ENCODE assay signal across 7 cellular contexts in the genomic region with DNA sequence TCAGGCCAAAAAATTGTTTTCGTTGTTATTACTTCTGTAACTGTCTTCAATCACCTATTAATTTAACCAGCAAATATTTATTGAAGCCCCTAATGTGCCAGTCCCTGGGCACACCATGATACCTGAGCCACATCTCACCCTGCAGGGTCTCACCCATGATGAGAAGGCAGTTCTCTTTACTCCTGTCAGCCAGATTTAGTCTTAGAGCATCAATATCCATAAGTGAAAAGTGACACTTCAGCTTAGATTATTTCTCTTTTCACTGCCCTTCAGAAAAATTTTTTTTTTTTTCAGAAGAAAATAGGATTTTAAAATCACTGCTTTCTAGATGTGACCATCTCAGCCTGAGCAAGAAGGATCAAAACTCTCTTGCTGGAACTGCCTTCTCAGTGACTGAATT.
DNase-seq lines count a peak whose midpoint lies in the region; ATAC-seq and TF ChIP-seq lines count a peak whose summit lies in the region.

No MANE protein-coding gene starts in this region.

- no peaks in the 10 kb centered on the region for H4K20me1 ChIP-seq in Loucy (ENCODE audit: insufficient read depth, low read length, poor library complexity, severe bottlenecking)

- DNase-seq in Caco-2 = no peak
- no peak for DNase-seq in chondrocyte (ENCODE audit: low spot score)
- no peak for DNase-seq in ovary
- DNase-seq in ecto neural progenitor cell (ENCODE audit: low spot score) = no peak

- H3K4me3 Mint-ChIP-seq in Caco-2 (ENCODE audit: unreplicated experiment) (peak overlapping the region; percentile 87), chondrocyte (ENCODE audit: unreplicated experiment) (peak overlapping the region; percentile 63)

- TF ChIP-seq CTCF in Caco-2 (IDR thresholded peaks at IDR 0.05; ENCODE audit: insufficient read depth in 1 of 2, low read depth in 1 of 2, low read length in 1 of 2, severe bottlenecking in 1 of 2, unreplicated experiment in 1 of 2) (no peak), Loucy (conservative IDR thresholded peaks at IDR 0.05; ENCODE audit: low read length) (no peak), chondrocyte (IDR thresholded peaks at IDR 0.05) (no peak), ovary (IDR thresholded peaks at IDR 0.05) (no peak)

- WGBS in ovary, 3 donors = 3 to 11% (median 11%) methylated on average over 1 of the region's 1 CpG

- H3K27me3 Mint-ChIP-seq in Caco-2 (ENCODE audit: insufficient read depth, unreplicated experiment) (peaks cover 11% of the 10 kb centered on the region), chondrocyte (ENCODE audit: low read depth) (peaks cover 46% of the 10 kb centered on the region)

- peaks cover 8% of the 10 kb centered on the region for H3K4me1 Mint-ChIP-seq in Caco-2 (ENCODE audit: low read depth, unreplicated experiment)
- peaks cover 10% of the 10 kb centered on the region for H3K4me1 Mint-ChIP-seq in chondrocyte (ENCODE audit: low read depth)

- H3K79me2 ChIP-seq in Loucy (ENCODE audit: insufficient read depth, low read length) = no peaks in the 10 kb centered on the region

- POLR2A ChIA-PET in Caco-2 (lab: Charles Lee) = no interaction called here

- no peak overlapping the region for H3K27ac ChIP-seq in ovary

- H3K4me1 ChIP-seq in Caco-2 = peaks cover 7% of the 10 kb centered on the region
- H3K4me1 ChIP-seq in Loucy (ENCODE audit: insufficient read depth, low read length, poor library complexity, severe bottlenecking) = peaks cover 4% of the 10 kb centered on the region
- H3K4me1 ChIP-seq in ovary (ENCODE audit: insufficient read depth) = peaks cover 6% of the 10 kb centered on the region

- H3K4me3 ChIP-seq in Caco-2 (ENCODE audit: low read depth, low read length) (peak overlapping the region; percentile 52), Loucy (ENCODE audit: low read length, poor library complexity, severe bottlenecking) (peak overlapping the region; percentile 59), ovary (peak overlapping the region; percentile 35)

- H3K36me3 Mint-ChIP-seq in Caco-2 (ENCODE audit: insufficient read depth, unreplicated experiment) (no peaks in the 10 kb centered on the region), chondrocyte (ENCODE audit: low read depth) (no peaks in the 10 kb centered on the region)

- no peak for ATAC-seq in GM21367 (IDR thresholded peaks at IDR 0.05; ENCODE audit: unreplicated experiment)
- ATAC-seq in GM18868 (IDR thresholded peaks at IDR 0.05; ENCODE audit: unreplicated experiment) = no peak

- H3K36me3 ChIP-seq in Caco-2 (ENCODE audit: control insufficient read depth, insufficient read depth, low read length) (no peaks in the 10 kb centered on the region), Loucy (ENCODE audit: insufficient read depth, low read length) (no peaks in the 10 kb centered on the region), ovary (no peaks in the 10 kb centered on the region)

- H2AFZ ChIP-seq in Loucy (ENCODE audit: low read length) = peak overlapping the region; percentile 97

- no peak overlapping the region for H3K9ac ChIP-seq in Loucy (ENCODE audit: low read depth, low read length, poor library complexity, severe bottlenecking)

- H3K9me3 ChIP-seq in Caco-2 = no peaks in the 10 kb centered on the region
- H3K9me3 ChIP-seq in Loucy (ENCODE audit: insufficient read depth, low read depth, low read length) = no peaks in the 10 kb centered on the region
- no peaks in the 10 kb centered on the region for H3K9me3 ChIP-seq in ovary

- no peaks in the 10 kb centered on the region for H3K27me3 ChIP-seq in Caco-2 (replicated peaks; ENCODE audit: control insufficient read depth, insufficient read depth, low read length)
- no peaks in the 10 kb centered on the region for H3K27me3 ChIP-seq in Loucy (ENCODE audit: insufficient read depth, low read length, poor library complexity, severe bottlenecking)
- no peaks in the 10 kb centered on the region for H3K27me3 ChIP-seq in ovary

- TF ChIP-seq POLR2A in ovary (IDR thresholded peaks at IDR 0.05) = no peak

- no peaks in the 10 kb centered on the region for H3K9me3 Mint-ChIP-seq in Caco-2 (ENCODE audit: unreplicated experiment)
- H3K9me3 Mint-ChIP-seq in chondrocyte (ENCODE audit: low read depth) = no peaks in the 10 kb centered on the region

- no peaks in the 10 kb centered on the region for H3K9me2 ChIP-seq in Loucy (replicated peaks; ENCODE audit: low read depth, low read length)

- CTCF ChIA-PET in Caco-2 (lab: Charles Lee) = interaction anchor here (1.0 to 5.0 kb wide), 5 partner anchors 103 to 476 kb away, joined by 3 to 40 read pairs (median 4); a partner anchor contains a TSS

- H3K27ac Mint-ChIP-seq in Caco-2 (ENCODE audit: unreplicated experiment) (no peak overlapping the region), chondrocyte (ENCODE audit: unreplicated experiment) (no peak overlapping the region)

- peak overlapping the region; percentile 62 for H3K4me2 ChIP-seq in Loucy (ENCODE audit: low read depth, low read length, poor library complexity, severe bottlenecking)

- H3F3A ChIP-seq in Loucy (ENCODE audit: low read depth) = no peaks in the 10 kb centered on the region

- intact Hi-C loops in Caco-2 (cut with micrococcal nuclease; ENCODE audit: unreplicated experiment) = loop anchor here (1.0 to 5.0 kb wide), 8 partner anchors 59 to 774 kb away; no protein-coding TSS in a partner anchor
- intact Hi-C loops in ovary (cut with DNase I) = loop anchor here (2.0 to 10.0 kb wide), 8 partner anchors 169 to 1274 kb away; a partner anchor contains a TSS

- no peak for TF ChIP-seq EP300 in ovary (IDR thresholded peaks at IDR 0.05)

- no TSS peak for BruUV-seq in Caco-2 (replicated peaks; lab: Mats Ljungman, UMichigan)
